Comparison of ENCODE assay signal across 1 cellular context in genomic region chr9:86947146-86948081, GRCh38.
TF ChIP-seq lines count a peak whose summit lies in the region.

GAS1 (minus strand) TSS chr9:86947506; CDS start chr9:86946779, 727 bp downstream.

TF ChIP-seq in SK-N-SH, 30 proteins besides CTCF, POLR2A, EP300 and RAD21 (continued from another document):
- TF ChIP-seq USF2 (IDR thresholded peaks at IDR 0.05; ENCODE audit: borderline replicate concordance, low read depth, low read length) = no peak
- peak; percentile 4; the same call in 1 of the 2 replicates for TF ChIP-seq MXI1 (IDR thresholded peaks at IDR 0.05; ENCODE audit: low read depth, low read length)
- no peak for TF ChIP-seq SIN3A (IDR thresholded peaks at IDR 0.05; ENCODE audit: borderline replicate concordance, low read depth, low read length)
- TF ChIP-seq TAF1 (IDR thresholded peaks at IDR 0.05; ENCODE audit: borderline replicate concordance, low read depth, low read length) = peak; percentile 68
- peak; percentile 28; the same call in 1 of the 2 replicates for TF ChIP-seq TCF12 (IDR thresholded peaks at IDR 0.05)
- peak; percentile 33; the same call in 1 of the 2 replicates for TF ChIP-seq NFIC (IDR thresholded peaks at IDR 0.05; ENCODE audit: borderline replicate concordance)
- TF ChIP-seq REST (IDR thresholded peaks at IDR 0.05; ENCODE audit: low read depth, low read length) = no peak
- no peak for TF ChIP-seq SMC3 (IDR thresholded peaks at IDR 0.05; ENCODE audit: low read depth, low read length)
